In genomic region chr20:62818592-62819493, GRCh38 we compare ENCODE assay signal across 1 cellular context.
TF ChIP-seq lines count a peak whose summit lies in the region.

No MANE protein-coding gene starts in this region.

TF ChIP-seq in HepG2, 621 proteins besides CTCF, POLR2A, EP300 and RAD21 (continued from another document and continues in another):
- TF ChIP-seq ARID5B (CRISPR knock-in tag; IDR thresholded peaks at IDR 0.05) (peak; percentile 76), ZNF772 (CRISPR knock-in tag; IDR thresholded peaks at IDR 0.05) (peak; percentile 47; the same call in 1 of the 2 replicates), ZNF414 (CRISPR knock-in tag; IDR thresholded peaks at IDR 0.05) (no peak; the same call in 1 of the 2 replicates), AGO2 (optimal IDR thresholded peaks at IDR 0.05; ENCODE audit: low read depth, low read length) (peak; percentile 58), ZNF839 (CRISPR knock-in tag; IDR thresholded peaks at IDR 0.05; ENCODE audit: borderline replicate concordance) (peak; percentile 99), ZNF496 (CRISPR knock-in tag; IDR thresholded peaks at IDR 0.05; ENCODE audit: insufficient replicate concordance) (no peak), ATAD3A (CRISPR knock-in tag; IDR thresholded peaks at IDR 0.05) (peak; percentile 21; the same call in 1 of the 2 replicates), SKIL (CRISPR knock-in tag; IDR thresholded peaks at IDR 0.05; ENCODE audit: borderline replicate concordance) (no peak), ZNF205 (CRISPR knock-in tag; IDR thresholded peaks at IDR 0.05) (0 out of 2 replicates have a peak, but pooled peaks have one; percentile 35), ZNF589 (CRISPR knock-in tag; conservative IDR thresholded peaks at IDR 0.05) (no peak), ZNF124 (CRISPR knock-in tag; IDR thresholded peaks at IDR 0.05) (no peak), MNT (IDR thresholded peaks at IDR 0.05) (no peak), THYN1 (CRISPR knock-in tag; IDR thresholded peaks at IDR 0.05; ENCODE audit: borderline replicate concordance, low read depth) (no peak), ZNF121 (CRISPR knock-in tag; IDR thresholded peaks at IDR 0.05) (no peak), PRDM10 (CRISPR knock-in tag; IDR thresholded peaks at IDR 0.05; ENCODE audit: low read depth) (peak; percentile 83), ZMAT3 (CRISPR knock-in tag; conservative IDR thresholded peaks at IDR 0.05) (no peak), ARID3A (IDR thresholded peaks at IDR 0.05; ENCODE audit: low read depth, low read length) (no peak), ZNF552 (CRISPR knock-in tag; IDR thresholded peaks at IDR 0.05; ENCODE audit: borderline replicate concordance) (0 out of 2 replicates have a peak, but pooled peaks have one; percentile 81), ZKSCAN8 (CRISPR knock-in tag; IDR thresholded peaks at IDR 0.05; ENCODE audit: borderline replicate concordance) (peak; percentile 82; the same call in 1 of the 2 replicates), ZNF605 (CRISPR knock-in tag; IDR thresholded peaks at IDR 0.05) (peak; percentile 55; the same call in 1 of the 2 replicates), NCOA2 (CRISPR knock-in tag; IDR thresholded peaks at IDR 0.05) (peak; percentile 45; the same call in 1 of the 2 replicates), UBTF (CRISPR knock-in tag; IDR thresholded peaks at IDR 0.05) (peak; percentile 96), ZNF891 (CRISPR knock-in tag; IDR thresholded peaks at IDR 0.05) (peak; percentile 79), AKAP8 (CRISPR knock-in tag; IDR thresholded peaks at IDR 0.05) (peak; percentile 79), ATF3 (CRISPR knock-in tag; IDR thresholded peaks at IDR 0.05) (no peak; the same call in 1 of the 2 replicates), NFE2 (CRISPR knock-in tag; IDR thresholded peaks at IDR 0.05) (no peak), HOMEZ (CRISPR knock-in tag; IDR thresholded peaks at IDR 0.05; ENCODE audit: low read depth) (0 out of 2 replicates have a peak, but pooled peaks have one; percentile 26), HMGA1 (CRISPR knock-in tag; conservative IDR thresholded peaks at IDR 0.05) (no peak), MAZ (IDR thresholded peaks at IDR 0.05; ENCODE audit: borderline replicate concordance, low read depth, low read length) (peak; percentile 59; the same call in 1 of the 2 replicates), MAZ (CRISPR knock-in tag; IDR thresholded peaks at IDR 0.05; ENCODE audit: low read depth) (no peak; the same call in 1 of the 2 replicates), KLF9 (CRISPR knock-in tag; IDR thresholded peaks at IDR 0.05; ENCODE audit: low read depth) (no peak), ETV5 (CRISPR knock-in tag; IDR thresholded peaks at IDR 0.05; ENCODE audit: borderline replicate concordance) (peak; percentile 51; the same call in 1 of the 2 replicates), PREB (CRISPR knock-in tag; IDR thresholded peaks at IDR 0.05) (no peak), ZEB1 (IDR thresholded peaks at IDR 0.05; ENCODE audit: insufficient replicate concordance, low read depth) (peak; percentile 64), ZFAT (CRISPR knock-in tag; conservative IDR thresholded peaks at IDR 0.05) (no peak), ZSCAN5A (CRISPR knock-in tag; IDR thresholded peaks at IDR 0.05; ENCODE audit: borderline replicate concordance) (no peak)
